In genomic region chr2:20208487-20208882, GRCh38 we compare ENCODE assay signal across 13 cellular contexts. TPM values are rescaled to one million over a fixed set of nuclear protein-coding genes. Genes with fewer than 3 reads are reported as not detected.
A peak's percentile ranks its signal among the peaks of the same experiment; 100 is the strongest.
DNase-seq lines count a peak whose midpoint lies in the region; ATAC-seq, FAIRE-seq and TF ChIP-seq lines count a peak whose summit lies in the region.
"Had no signal": no experiment of that assay in that cellular context is flagged by ENCODE, and none has a peak within 500 bp of the region (broad histone marks: within the 10 kb centered on the region; RNA-seq: fewer than 3 reads in every experiment).

No MANE protein-coding gene starts in this region.

- no peak overlapping the region for H4K8ac ChIP-seq in mesendoderm (ENCODE audit: low read depth, low read length)

- H2BK15ac ChIP-seq in mesendoderm (replicated peaks; ENCODE audit: low read depth): no peak overlapping the region

- TF ChIP-seq EP300 in K562 (IDR thresholded peaks at IDR 0.05; ENCODE audit: low read length): no peak

- FAIRE-seq in K562 (lab: Jason Lieb, UNC) (no peak), D721Med (lab: Jason Lieb, UNC) (no peak)

- H3K18ac ChIP-seq in mesendoderm (ENCODE audit: low read length): no peak overlapping the region

- H3K27me3 ChIP-seq in K562 (ENCODE audit: control insufficient read depth in 2 of 2, insufficient read depth in 2 of 2, low read length in 2 of 2) (peaks cover 0 to 26% of the 10 kb centered on the region in 2 experiments; a peak in 1 of 5 replicates), mesendoderm (ENCODE audit: insufficient read depth, low read length, poor library complexity) (no peaks in the 10 kb centered on the region), vagina (no peaks in the 10 kb centered on the region)

- H3K79me2 ChIP-seq in K562 (ENCODE audit: control insufficient read depth, insufficient read depth, low read length) (no peaks in the 10 kb centered on the region), mesendoderm (ENCODE audit: control insufficient read depth, insufficient read depth, low read length) (peaks cover 10% of the 10 kb centered on the region)

- in situ Hi-C loops in K562 (cut with MboI): no loop called here

- 0 out of 2 replicates have a peak, but pooled peaks cover 4% of the 10 kb centered on the region for H4K20me1 ChIP-seq in K562 (replicated peaks; ENCODE audit: control insufficient read depth, insufficient read depth, low read length)

- TF ChIP-seq POLR2A in K562 (conservative IDR thresholded peaks at IDR 0.05) (no peak), vagina (IDR thresholded peaks at IDR 0.05) (no peak)

- no peaks in the 10 kb centered on the region for H3K9me1 ChIP-seq in K562 (ENCODE audit: control insufficient read depth, insufficient read depth, low read length)

- CTCF ChIA-PET in K562 (lab: Yijun Ruan, JAX; ENCODE audit: low intra/inter-chr PET ratio): no interaction called here

- no peak for TF ChIP-seq RAD21 in K562 (CRISPR knock-in tag; conservative IDR thresholded peaks at IDR 0.05 in 1 of 2, IDR thresholded peaks at IDR 0.05 in 1 of 2)

- H3K4me3 ChIP-seq in K562: no peak overlapping the region
- no peak overlapping the region for H3K4me3 ChIP-seq in mesendoderm (ENCODE audit: low read length)
- no peak overlapping the region for H3K4me3 ChIP-seq in vagina

- ATAC-seq in K562 (no peak), GM19452 (IDR thresholded peaks at IDR 0.05; ENCODE audit: unreplicated experiment) (no peak)

- DNase-seq in NCI-H524 (lab: John Stamatoyannopoulos, UW): peak; percentile 9 to 30
- DNase-seq in NCI-H524 treated with DMSO at 0.1 percent for 48 hours (lab: John Stamatoyannopoulos, UW): no peak
- no peak for DNase-seq in K562 (ENCODE audit: extremely low read depth in 1 of 4, low spot score in 3 of 4)
- DNase-seq in mesendoderm: no peak
- no peak for DNase-seq in vagina (ENCODE audit: extremely low spot score in 2 of 2)
- no peak for DNase-seq in D721Med (ENCODE audit: insufficient read length, low spot score)
- no peak for DNase-seq in amniotic stem cell (lab: John Stamatoyannopoulos, UW)
- DNase-seq: ACHN, DMS79 treated with DMSO at 0.1 percent for 48 hours, hippocampal formation, SK-N-SH, substantia nigra had no signal

- H3K9me3 ChIP-seq in K562 (replicated peaks; ENCODE audit: control insufficient read depth, insufficient read depth, low read depth, low read length) (no peaks in the 10 kb centered on the region), vagina (no peaks in the 10 kb centered on the region)
- H3K9me3 ChIP-seq: SK-N-SH had no signal

- no peak overlapping the region; a peak in 1 of 4 replicates for H3K9ac ChIP-seq in K562 (ENCODE audit: insufficient read depth in 1 of 2, low read depth in 2 of 2, low read length in 2 of 2)
- peak overlapping the region; percentile 19 for H3K9ac ChIP-seq in mesendoderm (ENCODE audit: low read length)
- H3K9ac ChIP-seq: SK-N-SH had no signal

- H2BK5ac ChIP-seq in mesendoderm (ENCODE audit: low read length): no peak overlapping the region

- POLR2A ChIA-PET in K562 (lab: Yijun Ruan, JAX): interaction anchor here (0.6 to 1.1 kb wide), 3 partner anchors 12 to 22 kb away, joined by 3 to 4 read pairs (median 3); no protein-coding TSS in a partner anchor

- no TSS peak for BruUV-seq in K562 (replicated peaks; lab: Mats Ljungman, UMichigan)

- TF ChIP-seq CTCF in K562 (IDR thresholded peaks at IDR 0.05 in 2 of 3, conservative IDR thresholded peaks at IDR 0.05 in 1 of 3; ENCODE audit: insufficient read depth in 2 of 3, low read depth in 1 of 3, low read length in 3 of 3) (no peak), vagina (IDR thresholded peaks at IDR 0.05) (no peak), D721Med (IDR thresholded peaks at IDR 0.05; ENCODE audit: insufficient read depth, missing control alignments) (no peak)

- H3K23ac ChIP-seq in mesendoderm (ENCODE audit: low read length): peak overlapping the region; percentile 45

- 0 out of 2 replicates have a peak overlapping the region, but pooled peaks have one; percentile 39 for H2AFZ ChIP-seq in K562 (ENCODE audit: low read depth, low read length)

- peaks cover 16 to 24% of the 10 kb centered on the region in 2 experiments for H3K4me1 ChIP-seq in K562 (replicated peaks in 1 of 2; ENCODE audit: control insufficient read depth in 2 of 2, insufficient read depth in 2 of 2, low read length in 2 of 2)
- peaks cover 19% of the 10 kb centered on the region for H3K4me1 ChIP-seq in mesendoderm (ENCODE audit: control insufficient read depth, low read depth, low read length)
- peaks cover 74% of the 10 kb centered on the region for H3K4me1 ChIP-seq in vagina

- H3K4me2 ChIP-seq in K562 (ENCODE audit: insufficient read depth, low read length) (no peak overlapping the region), mesendoderm (ENCODE audit: low read length) (no peak overlapping the region)
- H3K4me2 ChIP-seq: SK-N-SH had no signal

- no peak overlapping the region for H3K4ac ChIP-seq in mesendoderm (ENCODE audit: low read depth, low read length)

- H2AK5ac ChIP-seq in mesendoderm (ENCODE audit: low read length): no peak overlapping the region

- H3K79me1 ChIP-seq in mesendoderm (ENCODE audit: low read length): peaks cover 28% of the 10 kb centered on the region

- no peak overlapping the region for H2BK120ac ChIP-seq in mesendoderm (ENCODE audit: low read depth, low read length)

- 14% methylated on average over 6 of the region's 6 CpGs for WGBS in K562 (ENCODE audit: insufficient coverage, low coverage, missing lambda C conversion rate)
- no CpG with 5 or more reads among the region's 6 CpGs for WGBS in mesendoderm (ENCODE audit: extremely low coverage, insufficient coverage, low lambda C conversion rate)

- H4K5ac ChIP-seq in mesendoderm (ENCODE audit: low read length): no peak overlapping the region

- H3K27ac ChIP-seq in K562 (ENCODE audit: extremely low read depth, low read depth, low read length) (no peak overlapping the region), mesendoderm (ENCODE audit: low read depth, low read length) (no peak overlapping the region), vagina (peak overlapping the region; percentile 86)

- H3K36me3 ChIP-seq in K562 (ENCODE audit: control insufficient read depth, insufficient read depth, low read length) (no peaks in the 10 kb centered on the region), mesendoderm (ENCODE audit: control insufficient read depth, insufficient read depth, low read length) (no peaks in the 10 kb centered on the region), vagina (no peaks in the 10 kb centered on the region)

- H3K56ac ChIP-seq in mesendoderm (ENCODE audit: low read length): no peak overlapping the region

- intact Hi-C loops in K562 (cut with micrococcal nuclease): no loop called here
- intact Hi-C loops in vagina (cut with DNase I): no loop called here

TF ChIP-seq in K562, 482 proteins besides CTCF, POLR2A, EP300 and RAD21:
- TF ChIP-seq ZNF395 (CRISPR knock-in tag; IDR thresholded peaks at IDR 0.05) (no peak), KLF10 (CRISPR knock-in tag; IDR thresholded peaks at IDR 0.05) (no peak), SMARCB1 (IDR thresholded peaks at IDR 0.05; ENCODE audit: insufficient read length, low read depth) (no peak), ZKSCAN3 (CRISPR knock-in tag; IDR thresholded peaks at IDR 0.05) (no peak), PCBP1 (IDR thresholded peaks at IDR 0.05; ENCODE audit: low read depth, low read length, poor library complexity, severe bottlenecking) (no peak), RBM22 (IDR thresholded peaks at IDR 0.05; ENCODE audit: low read depth, low read length, poor library complexity, severe bottlenecking) (no peak), LCOR (CRISPR knock-in tag; IDR thresholded peaks at IDR 0.05) (no peak), TCF15 (CRISPR knock-in tag; IDR thresholded peaks at IDR 0.05) (no peak), NR1H2 (CRISPR knock-in tag; IDR thresholded peaks at IDR 0.05) (no peak), ZNF696 (CRISPR knock-in tag; conservative IDR thresholded peaks at IDR 0.05) (no peak), POLR3G (IDR thresholded peaks at IDR 0.05; ENCODE audit: extremely low read depth, insufficient read length, insufficient replicate concordance) (no peak), ATF7 (IDR thresholded peaks at IDR 0.05) (no peak), ZNF184 (CRISPR knock-in tag; IDR thresholded peaks at IDR 0.05) (no peak)

RNA-seq across cellular contexts. Expression of gene SDC1, which starts 16.4 kb away (rescaled TPM):
- 0.28 and 0.90 TPM in 2 replicates for total RNA-seq in K562 (2011; cell fraction: chromatin; rRNA removed; ENCODE audit: low replicate concordance)
- total RNA-seq in K562 (2011; cell fraction: nucleolus; rRNA removed): 0.39 and 1.3 TPM in 2 replicates
- total RNA-seq in K562 (2011; cell fraction: nucleoplasm; rRNA removed): 0.37 and 0.46 TPM in 2 replicates
- total RNA-seq in K562 (2014; rRNA removed): 1.5 and 1.7 TPM in 2 replicates
- total RNA-seq in K562 (2014; rRNA removed; fragmentation: Illumina TruSeq; extraction: Trizol): 0.35 and 0.40 TPM in 2 replicates
- 1.4 and 1.6 TPM in 2 replicates for total RNA-seq in K562 (2015; rRNA removed; fragmentation: Illumina TruSeq; extraction: Trizol)
- 2.7 TPM in 2 replicates for total RNA-seq in K562 (2021)
- 0.39 and 2.7 TPM in 2 replicates for polyA plus RNA-seq in K562 (2011; rRNA removed)
- 2.3 and 2.9 TPM in 2 replicates for polyA plus RNA-seq in K562 (2011; cell fraction: cytosol; rRNA removed)
- polyA plus RNA-seq in K562 (2011; cell fraction: nucleus; rRNA removed): 0.34 and 2.7 TPM in 2 replicates
- polyA plus RNA-seq in K562 (2012): 0.86 and 0.90 TPM in 2 replicates
- polyA plus RNA-seq in K562 (2014; fragmentation: Illumina TruSeq; extraction: Trizol): 0.49 and 1.2 TPM in 2 replicates
- polyA plus RNA-seq in K562 (2014; fragmentation: Nextera tagmentation; extraction: Ambion mirVana): under 1 TPM; 0.06 to 0.14 TPM
- 1.1 and 1.8 TPM in 2 replicates for polyA plus RNA-seq in K562 (2014; rRNA removed)
- 0.39 and 1.3 TPM in 2 replicates for polyA minus RNA-seq in K562 (2011; rRNA and poly(A)+ RNA removed)
- 0.57 and 3.1 TPM in 2 replicates for polyA minus RNA-seq in K562 (2011; cell fraction: cytosol; rRNA and poly(A)+ RNA removed)
- polyA minus RNA-seq in K562 (2011; cell fraction: nucleus; rRNA and poly(A)+ RNA removed): 0.13 and 0.56 TPM in 2 replicates
- 27.6 TPM for polyA plus RNA-seq in mesendoderm (2013, experiment 1 of 2)
- 27.4 TPM for polyA plus RNA-seq in mesendoderm (2013, experiment 2 of 2)
- 184 TPM for total RNA-seq in vagina

Comparison
In these comparisons a context has a peak if more than half of its experiments do, and no peak if none do; other contexts are left out.
1. DNase-seq: peak in NCI-H524 (2 of 2); none in NCI-H524 treated with DMSO at 0.1 percent for 48 hours (single experiment), K562 (0 of 4), mesendoderm (single experiment), vagina (0 of 2), D721Med (single experiment) and amniotic stem cell (single experiment).
2. RNA of gene SDC1, which starts 16.4 kb away (total RNA-seq): 184 TPM in vagina (single experiment); 0.28 to 2.7 TPM in K562; every median in the first group is over 10 times any median in the second.